Comparison of ENCODE assay signal across 27 cellular contexts in the genomic region with DNA sequence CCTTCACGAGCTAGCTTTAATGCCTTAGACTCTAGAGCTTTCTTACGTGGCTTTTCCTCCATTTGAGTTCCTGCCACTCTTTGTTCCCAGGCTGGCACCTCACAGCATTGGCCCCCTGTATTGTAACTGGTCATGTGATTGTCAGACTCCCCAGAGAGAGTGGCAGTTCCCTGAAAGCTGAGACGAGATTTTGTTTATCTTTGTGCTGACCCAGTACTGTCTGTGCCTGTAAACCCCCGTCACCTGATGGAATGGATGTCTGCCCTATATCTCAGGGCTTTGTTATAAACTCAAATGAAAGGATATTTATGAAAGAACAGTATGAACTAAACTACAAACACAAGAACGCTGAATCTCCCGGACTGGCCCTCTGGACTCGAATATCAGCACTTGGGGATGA. TPM values are rescaled to one million over a fixed set of nuclear protein-coding genes. Genes with fewer than 3 reads are reported as not detected.
DNase-seq lines count a peak whose midpoint lies in the region; ATAC-seq and TF ChIP-seq lines count a peak whose summit lies in the region.
"Had no signal": no experiment of that assay in that cellular context is flagged by ENCODE, and none has a peak within 500 bp of the region (broad histone marks: within the 10 kb centered on the region; RNA-seq: fewer than 3 reads in every experiment).

No MANE protein-coding gene starts in this region.

- no peak for ATAC-seq in GM19035 (IDR thresholded peaks at IDR 0.05; ENCODE audit: unreplicated experiment)
- ATAC-seq: CD8-positive, alpha-beta T cell; left colon; stimulated activated naive B cell treated with anti-CD40 and anti-IgM and Interleukin-4, amounts not matched to agents 10 μg/mL and 1 μg/mL and 100 μg/mL, for 72 hours had no signal

- H3K4me3 ChIP-seq in muscle layer of colon (ENCODE audit: low read depth in 1 of 2, low read length in 2 of 2) (peak overlapping the region in 1 of 2 donors; percentile 8), testis (no peak overlapping the region), MM.1S (ENCODE audit: low read length) (no peak overlapping the region)
- H3K4me3 ChIP-seq: breast epithelium, smooth muscle cell, tibial artery had no signal

- H3K36me3 ChIP-seq in muscle layer of colon (ENCODE audit: insufficient read depth, low read length), result no peaks in the 10 kb centered on the region
- H3K36me3 ChIP-seq in testis (ENCODE audit: low read depth, missing control alignments), result no peaks in the 10 kb centered on the region
- H3K36me3 ChIP-seq in MM.1S (replicated peaks; ENCODE audit: insufficient read depth, low read length), result no peaks in the 10 kb centered on the region
- H3K36me3 ChIP-seq: breast epithelium, tibial artery had no signal

- TF ChIP-seq CTCF in testis (IDR thresholded peaks at IDR 0.05), result no peak
- no peak for TF ChIP-seq CTCF in MM.1S (IDR thresholded peaks at IDR 0.05; ENCODE audit: low read length)

- H3K9ac ChIP-seq in muscle layer of colon (ENCODE audit: low read length) (no peak overlapping the region), MM.1S (ENCODE audit: low read length) (no peak overlapping the region)
- H3K9ac ChIP-seq: SK-N-SH had no signal

- H3F3A ChIP-seq in MM.1S (ENCODE audit: insufficient read depth, low read length), result no peaks in the 10 kb centered on the region

- H4K20me1 ChIP-seq in MM.1S (ENCODE audit: insufficient read depth, low read length), result no peaks in the 10 kb centered on the region

- WGBS in testis, 2 donors, result 29 to 50% methylated on average over 7 of the region's 7 CpGs

- no peak for TF ChIP-seq POLR2A in testis (IDR thresholded peaks at IDR 0.05)

- intact Hi-C loops in testis (cut with DNase I; ENCODE audit: low total_unique reads), result no loop called here

- H3K4me1 ChIP-seq in muscle layer of colon (ENCODE audit: insufficient read depth, low read length) (peaks cover 17% of the 10 kb centered on the region), testis (peaks cover 6% of the 10 kb centered on the region), MM.1S (ENCODE audit: low read length) (no peaks in the 10 kb centered on the region)
- H3K4me1 ChIP-seq: breast epithelium had no signal

- DNase-seq in NCI-H1417 (lab: John Stamatoyannopoulos, UW) (peak in 2 of 3 experiments; percentile 19 to 54), NCI-H1417 treated with DMSO at 0.1 percent for 48 hours (lab: John Stamatoyannopoulos, UW) (no peak), caudate nucleus (lab: John Stamatoyannopoulos, UW) (peak in 1 of 61 donors; percentile 14), testis (peak; percentile 24), UCSD-AML1 (lab: John Stamatoyannopoulos, UW; ENCODE audit: unreplicated experiment) (no peak), MM.1S (no peak)
- DNase-seq: 8988T; activated CD4-positive, alpha-beta T cell treated with anti-CD3 and anti-CD28 coated beads, Interleukin-2, amount 50 U/mL, for 4 hours; activated CD8-positive, alpha-beta memory T cell treated with anti-CD3 and anti-CD28 coated beads, Interleukin-2, amount 50 U/mL, for 48 hours; activated effector memory CD4-positive, alpha-beta T cell treated with Interleukin-2 at 50 U/mL for 16 hours; CD8-positive, alpha-beta T cell; DMS153; GF-D8; Kasumi-1; NCI-H1105; SK-N-SH; stimulated activated naive B cell treated with anti-CD40 and anti-IgM and Interleukin-4, amounts not matched to agents 10 μg/mL and 1 μg/mL and 100 μg/mL, for 72 hours; T-helper 2 cell had no signal

- H3K27me3 ChIP-seq in muscle layer of colon (ENCODE audit: control insufficient read depth in 1 of 2, insufficient read depth in 2 of 2, low read length in 2 of 2) (no peaks in the 10 kb centered on the region), testis (no peaks in the 10 kb centered on the region), MM.1S (replicated peaks; ENCODE audit: insufficient read depth, low read length) (no peaks in the 10 kb centered on the region)
- H3K27me3 ChIP-seq: breast epithelium, tibial artery had no signal

- H3K27ac ChIP-seq in caudate nucleus (ENCODE audit: low read depth, low read length) (peak overlapping the region; percentile 9), muscle layer of colon (ENCODE audit: low read depth, low read length) (peak overlapping the region; percentile 61), testis (no peak overlapping the region), MM.1S (ENCODE audit: low read length) (no peak overlapping the region)
- H3K27ac ChIP-seq: breast epithelium, RWPE1, tibial artery had no signal

- H3K4me2 ChIP-seq in MM.1S (ENCODE audit: low read depth, low read length), result no peak overlapping the region
- H3K4me2 ChIP-seq: SK-N-SH, smooth muscle cell had no signal

- no peak overlapping the region for H2AFZ ChIP-seq in MM.1S (ENCODE audit: low read length)

- no peaks in the 10 kb centered on the region for H3K9me3 ChIP-seq in muscle layer of colon (ENCODE audit: low read length)
- no peaks in the 10 kb centered on the region for H3K9me3 ChIP-seq in testis
- no peaks in the 10 kb centered on the region for H3K9me3 ChIP-seq in MM.1S (replicated peaks; ENCODE audit: insufficient read depth, low read length)
- H3K9me3 ChIP-seq: breast epithelium, SK-N-SH, tibial artery had no signal

- H3K9me2 ChIP-seq in MM.1S (replicated peaks; ENCODE audit: insufficient read depth, low read length), result no peaks in the 10 kb centered on the region
- H3K9me2 ChIP-seq: SK-N-SH had no signal

- H3K79me2 ChIP-seq in MM.1S (ENCODE audit: low read length), result no peaks in the 10 kb centered on the region

RNA-seq across cellular contexts. Expression of a gene that starts 13.0 kb away (rescaled TPM):
- 1 to 10 TPM; 1.6 TPM for total RNA-seq in testis
- polyA plus RNA-seq in testis (ENCODE audit: insufficient read depth, low read depth, low replicate concordance), result 1.1 TPM
- total RNA-seq: breast epithelium; CD8-positive, alpha-beta T cell; left colon; pulmonary artery endothelial cell; smooth muscle cell had no signal
- polyA plus RNA-seq: adipose tissue, SK-N-SH, smooth muscle cell had no signal

RNA-seq across cellular contexts. Expression of a gene that starts 35.3 kb away (rescaled TPM):
- 1 to 10 TPM; 4.3 to 5.2 TPM for total RNA-seq in testis
- polyA plus RNA-seq in testis (ENCODE audit: insufficient read depth, low read depth, low replicate concordance), result 5.0 TPM

Comparison
In these comparisons a context has a peak if more than half of its experiments do, and no peak if none do; other contexts are left out.
1. DNase-seq: peak in NCI-H1417 (2 of 3) and testis (single experiment); none in NCI-H1417 treated with DMSO at 0.1 percent for 48 hours (single experiment), UCSD-AML1 (single experiment) and MM.1S (single experiment).
2. H3K27ac ChIP-seq: peak in caudate nucleus (single experiment) and muscle layer of colon (single experiment); none in testis (0 of 2) and MM.1S (single experiment).